32 cellular contexts compared by ENCODE assay signal in the genomic region with DNA sequence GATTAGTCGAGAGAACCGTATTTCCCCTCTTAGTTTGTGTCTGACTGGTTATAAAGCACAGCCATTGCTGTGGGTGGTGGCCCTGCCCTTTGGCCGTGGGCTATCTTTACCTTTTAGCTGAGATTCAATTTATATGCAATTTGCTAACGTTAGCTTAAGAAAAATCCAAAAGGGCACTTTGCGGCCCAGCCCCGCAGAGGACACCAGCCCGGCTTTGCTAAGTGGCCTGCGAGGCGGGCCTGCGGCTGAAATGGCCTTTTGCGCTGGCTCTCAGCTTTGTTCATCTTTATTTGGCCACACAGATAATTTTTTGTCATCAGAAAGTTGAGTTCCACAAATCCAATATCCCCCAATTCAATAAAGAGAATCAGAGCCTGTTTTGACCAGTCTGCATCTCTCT. TPM values are rescaled to one million over a fixed set of nuclear protein-coding genes. Genes with fewer than 3 reads are reported as not detected.
"Had no signal": no experiment of that assay in that cellular context is flagged by ENCODE, and none has a peak within 500 bp of the region (broad histone marks: within the 10 kb centered on the region; RNA-seq: fewer than 3 reads in every experiment).

No MANE protein-coding gene starts in this region.

- H3K9me3 ChIP-seq: ascending aorta had no signal

- H3K4me2 ChIP-seq: KMS-11 had no signal

- H3K4me1 Mint-ChIP-seq: activated CD4-positive, alpha-beta T cell treated with anti-CD3 and anti-CD28 coated beads, Interleukin-2, amount 10 ng/mL, durations not matched to agents 24 days and 14 days; activated naive CD4-positive, alpha-beta T cell treated with anti-CD3 and anti-CD28 coated beads, Interleukin-2, amount 50 U/mL, for 24 hours; activated naive CD8-positive, alpha-beta T cell treated with anti-CD3 and anti-CD28 coated beads, Interleukin-2, amount 10 ng/mL, durations not matched to agents 7 days and 5 days; activated T-helper 17 cell treated with anti-CD3 and anti-CD28 coated beads, Interleukin-2, amount 50 U/mL, for 72 hours; T-cell; T-helper 17 cell had no signal

- H3K4me3 Mint-ChIP-seq: activated CD4-positive, alpha-beta T cell treated with anti-CD3 and anti-CD28 coated beads, Interleukin-2, amount 10 ng/mL, durations not matched to agents 24 days and 14 days; activated CD8-positive, alpha-beta T cell treated with anti-CD3 and anti-CD28 coated beads for 36 hours; activated naive CD4-positive, alpha-beta T cell treated with anti-CD3 and anti-CD28 coated beads, Interleukin-2, amount 50 U/mL, for 24 hours; activated naive CD8-positive, alpha-beta T cell treated with anti-CD3 and anti-CD28 coated beads, Interleukin-2, amount 10 ng/mL, durations not matched to agents 7 days and 5 days; activated T-cell treated with anti-CD3 and anti-CD28 coated beads, Interleukin-2, amount 50 U/mL, for 72 hours; activated T-helper 17 cell treated with anti-CD3 and anti-CD28 coated beads, Interleukin-2, amount 50 U/mL, for 72 hours; T-cell; T-helper 17 cell had no signal

- H3K27ac Mint-ChIP-seq: activated CD4-positive, alpha-beta T cell treated with anti-CD3 and anti-CD28 coated beads, Interleukin-2, amount 10 ng/mL, durations not matched to agents 24 days and 14 days; activated CD8-positive, alpha-beta T cell treated with anti-CD3 and anti-CD28 coated beads for 36 hours; activated naive CD4-positive, alpha-beta T cell treated with anti-CD3 and anti-CD28 coated beads, Interleukin-2, amount 50 U/mL, for 24 hours; activated naive CD8-positive, alpha-beta T cell treated with anti-CD3 and anti-CD28 coated beads, Interleukin-2, amount 10 ng/mL, durations not matched to agents 7 days and 5 days; activated T-cell treated with anti-CD3 and anti-CD28 coated beads, Interleukin-2, amount 50 U/mL, for 72 hours; activated T-helper 17 cell treated with anti-CD3 and anti-CD28 coated beads, Interleukin-2, amount 50 U/mL, for 72 hours; T-cell; T-helper 17 cell had no signal

- H3K36me3 ChIP-seq: ascending aorta, cardiac muscle cell, WERI-Rb-1 had no signal

- H3K36me3 Mint-ChIP-seq: activated naive CD4-positive, alpha-beta T cell treated with anti-CD3 and anti-CD28 coated beads, Interleukin-2, amount 50 U/mL, for 24 hours; activated naive CD8-positive, alpha-beta T cell treated with anti-CD3 and anti-CD28 coated beads, Interleukin-2, amount 10 ng/mL, durations not matched to agents 7 days and 5 days; T-cell had no signal

- H3K27me3 ChIP-seq: ascending aorta had no signal

- H3K4me1 ChIP-seq: ascending aorta had no signal

- H3K27me3 Mint-ChIP-seq: activated CD4-positive, alpha-beta T cell treated with anti-CD3 and anti-CD28 coated beads, Interleukin-2, amount 10 ng/mL, durations not matched to agents 24 days and 14 days; activated CD8-positive, alpha-beta T cell treated with anti-CD3 and anti-CD28 coated beads for 36 hours; activated naive CD4-positive, alpha-beta T cell treated with anti-CD3 and anti-CD28 coated beads, Interleukin-2, amount 50 U/mL, for 24 hours; activated naive CD8-positive, alpha-beta T cell treated with anti-CD3 and anti-CD28 coated beads, Interleukin-2, amount 10 ng/mL, durations not matched to agents 7 days and 5 days; activated T-helper 17 cell treated with anti-CD3 and anti-CD28 coated beads, Interleukin-2, amount 50 U/mL, for 72 hours had no signal

- H3K27ac ChIP-seq: ascending aorta, cardiac muscle cell, KMS-11, WERI-Rb-1 had no signal

- ATAC-seq: activated CD8-positive, alpha-beta T cell treated with anti-CD3 and anti-CD28 coated beads for 36 hours; activated T-cell treated with anti-CD3 and anti-CD28 coated beads, Interleukin-2, amount 50 U/mL, for 72 hours; activated T-helper 17 cell treated with anti-CD3 and anti-CD28 coated beads, Interleukin-2, amount 50 U/mL, for 72 hours; Panc1; SK-N-SH treated with all-trans-retinoic acid at 6 μM for 48 hours; T-cell; T-helper 17 cell had no signal

- H3K4me3 ChIP-seq: ascending aorta, cardiac muscle cell had no signal

- DNase-seq: activated CD4-positive, alpha-beta T cell treated with anti-CD3 and anti-CD28 coated beads, Interleukin-2, amount 10 ng/mL, durations not matched to agents 24 days and 14 days; activated CD4-positive, alpha-beta T cell treated with anti-CD3 and anti-CD28 coated beads, Interleukin-2, amount 50 U/mL, for 4 hours; activated CD8-positive, alpha-beta T cell treated with anti-CD3 and anti-CD28 coated beads for 36 hours; activated gamma-delta T cell; activated naive CD4-positive, alpha-beta T cell treated with Interleukin-2 at 50 U/mL for 16 hours; activated T-cell treated with anti-CD3 and anti-CD28 coated beads, Interleukin-2, amount 50 U/mL, for 1 hour; activated T-cell treated with anti-CD3 and anti-CD28 coated beads, Interleukin-2, amount 50 U/mL, for 72 hours; amygdala; MM.1S; MV-4-11; NCI-H1092 treated with DMSO at 0.1 percent for 48 hours; NCI-H1417; NCI-H146; NCI-H187; NCI-H2029 treated with DMSO at 0.1 percent for 48 hours; NCI-H226; NCI-H524 treated with DMSO at 0.1 percent for 48 hours; SIG-M5; T-cell; T-helper 17 cell; T-helper 9 cell; WERI-Rb-1 had no signal

- H3K9me3 Mint-ChIP-seq: activated CD4-positive, alpha-beta T cell treated with anti-CD3 and anti-CD28 coated beads, Interleukin-2, amount 10 ng/mL, durations not matched to agents 24 days and 14 days; activated CD8-positive, alpha-beta T cell treated with anti-CD3 and anti-CD28 coated beads for 36 hours; activated naive CD4-positive, alpha-beta T cell treated with anti-CD3 and anti-CD28 coated beads, Interleukin-2, amount 50 U/mL, for 24 hours; activated naive CD8-positive, alpha-beta T cell treated with anti-CD3 and anti-CD28 coated beads, Interleukin-2, amount 10 ng/mL, durations not matched to agents 7 days and 5 days; activated T-cell treated with anti-CD3 and anti-CD28 coated beads, Interleukin-2, amount 50 U/mL, for 72 hours; activated T-helper 17 cell treated with anti-CD3 and anti-CD28 coated beads, Interleukin-2, amount 50 U/mL, for 72 hours; T-cell had no signal

RNA-seq across cellular contexts. Expression of a gene that starts 48.3 kb away (rescaled TPM):
- total RNA-seq: activated CD4-positive, alpha-beta T cell treated with anti-CD3 and anti-CD28 coated beads, Interleukin-2, amount 10 ng/mL, durations not matched to agents 24 days and 14 days; activated CD8-positive, alpha-beta memory T cell treated with anti-CD3 and anti-CD28 coated beads for 36 hours; activated CD8-positive, alpha-beta T cell treated with anti-CD3 and anti-CD28 coated beads for 36 hours; activated naive CD8-positive, alpha-beta T cell treated with anti-CD3 and anti-CD28 coated beads, Interleukin-2, amount 10 ng/mL, durations not matched to agents 7 days and 5 days; activated T-cell treated with anti-CD3 and anti-CD28 coated beads, Interleukin-2, amount 50 U/mL, for 72 hours; activated T-helper 17 cell treated with anti-CD3 and anti-CD28 coated beads, Interleukin-2, amount 50 U/mL, for 72 hours; SK-MEL-5; T-helper 17 cell had no signal
